In genomic region chr9:84988621-84989020, GRCh38 we compare ENCODE assay signal across 29 cellular contexts.
"Had no signal": no experiment of that assay in that cellular context is flagged by ENCODE, and none has a peak within 500 bp of the region (broad histone marks: within the 10 kb centered on the region; RNA-seq: fewer than 3 reads in every experiment).

No MANE protein-coding gene starts in this region.

- H3K27me3 ChIP-seq: ascending aorta, Peyer's patch, SJSA1 had no signal

- H3K27ac Mint-ChIP-seq: activated CD4-positive, alpha-beta T cell treated with anti-CD3 and anti-CD28 coated beads, Interleukin-2, amount 10 ng/mL, durations not matched to agents 24 days and 14 days; activated naive CD4-positive, alpha-beta T cell treated with anti-CD3 and anti-CD28 coated beads for 36 hours; activated naive CD8-positive, alpha-beta T cell; activated naive CD8-positive, alpha-beta T cell treated with anti-CD3 and anti-CD28 coated beads, Interleukin-2, amount 50 U/mL, for 24 hours; activated T-helper 1 cell treated with anti-CD3 and anti-CD28 coated beads, Interleukin-12 subunit alpha, Interleukin-12 subunit beta, Interleukin-2, Interleukin-4 antibody, amounts not matched to agents 30 ng/mL and 10 ng/mL and 1 ng/mL, durations not matched to agents 14 hours and 24 hours and 36 hours; IgD-negative memory B cell; T-helper 1 cell treated with Interleukin-12 subunit alpha and Interleukin-12 subunit beta and Interleukin-4 antibody, amounts not matched to agents 30 μg/mL and 1 μg/mL, for 36 hours; T-helper 2 cell treated with Interferon-gamma antibody and Interleukin-4, amounts not matched to agents 5 μg/mL and 100 μg/mL, for 36 hours had no signal

- H3K4me3 ChIP-seq: ascending aorta, Peyer's patch, SJSA1 had no signal

- H3K4me1 ChIP-seq: ascending aorta, Peyer's patch, SJSA1 had no signal

- H3K27me3 Mint-ChIP-seq: activated CD4-positive, alpha-beta T cell treated with anti-CD3 and anti-CD28 coated beads, Interleukin-2, amount 10 ng/mL, durations not matched to agents 24 days and 14 days had no signal

- H3K4me3 Mint-ChIP-seq: activated CD4-positive, alpha-beta T cell treated with anti-CD3 and anti-CD28 coated beads, Interleukin-2, amount 10 ng/mL, durations not matched to agents 24 days and 14 days; activated naive CD4-positive, alpha-beta T cell treated with anti-CD3 and anti-CD28 coated beads for 36 hours; activated naive CD8-positive, alpha-beta T cell; activated naive CD8-positive, alpha-beta T cell treated with anti-CD3 and anti-CD28 coated beads, Interleukin-2, amount 50 U/mL, for 24 hours; activated T-cell treated with anti-CD3 and anti-CD28 coated beads, Interleukin-2, amount 50 U/mL, for 4 hours; activated T-helper 1 cell treated with anti-CD3 and anti-CD28 coated beads, Interleukin-12 subunit alpha, Interleukin-12 subunit beta, Interleukin-2, Interleukin-4 antibody, amounts not matched to agents 30 ng/mL and 10 ng/mL and 1 ng/mL, durations not matched to agents 14 hours and 24 hours and 36 hours; IgD-negative memory B cell; T-helper 1 cell treated with Interleukin-12 subunit alpha and Interleukin-12 subunit beta and Interleukin-4 antibody, amounts not matched to agents 30 μg/mL and 1 μg/mL, for 36 hours; T-helper 2 cell treated with Interferon-gamma antibody and Interleukin-4, amounts not matched to agents 5 μg/mL and 100 μg/mL, for 36 hours had no signal

- ATAC-seq: activated naive CD8-positive, alpha-beta T cell treated with anti-CD3 and anti-CD28 coated beads, Interleukin-2, amount 50 U/mL, for 24 hours; activated T-cell treated with anti-CD3 and anti-CD28 coated beads, Interleukin-2, amount 50 U/mL, for 4 hours; PC-3 had no signal

- H3K9me3 ChIP-seq: ascending aorta, Peyer's patch, SJSA1, SK-N-SH had no signal

- H3K36me3 Mint-ChIP-seq: activated naive CD8-positive, alpha-beta T cell; IgD-negative memory B cell had no signal

- H3K9me3 Mint-ChIP-seq: activated CD4-positive, alpha-beta T cell treated with anti-CD3 and anti-CD28 coated beads, Interleukin-2, amount 10 ng/mL, durations not matched to agents 24 days and 14 days; activated naive CD4-positive, alpha-beta T cell treated with anti-CD3 and anti-CD28 coated beads for 36 hours; activated naive CD8-positive, alpha-beta T cell treated with anti-CD3 and anti-CD28 coated beads, Interleukin-2, amount 50 U/mL, for 24 hours; activated T-cell treated with anti-CD3 and anti-CD28 coated beads, Interleukin-2, amount 50 U/mL, for 4 hours; activated T-helper 1 cell treated with anti-CD3 and anti-CD28 coated beads, Interleukin-12 subunit alpha, Interleukin-12 subunit beta, Interleukin-2, Interleukin-4 antibody, amounts not matched to agents 30 ng/mL and 10 ng/mL and 1 ng/mL, durations not matched to agents 14 hours and 24 hours and 36 hours; T-helper 1 cell treated with Interleukin-12 subunit alpha and Interleukin-12 subunit beta and Interleukin-4 antibody, amounts not matched to agents 30 μg/mL and 1 μg/mL, for 36 hours; T-helper 2 cell treated with Interferon-gamma antibody and Interleukin-4, amounts not matched to agents 5 μg/mL and 100 μg/mL, for 36 hours had no signal

- H3K27ac ChIP-seq: ascending aorta, Peyer's patch, SJSA1 had no signal

- H3K4me1 Mint-ChIP-seq: activated CD4-positive, alpha-beta T cell treated with anti-CD3 and anti-CD28 coated beads, Interleukin-2, amount 10 ng/mL, durations not matched to agents 24 days and 14 days; activated naive CD8-positive, alpha-beta T cell treated with anti-CD3 and anti-CD28 coated beads, Interleukin-2, amount 50 U/mL, for 24 hours had no signal

- DNase-seq: activated CD4-positive, alpha-beta T cell treated with anti-CD3 and anti-CD28 coated beads, Interleukin-2, amount 10 ng/mL, durations not matched to agents 24 days and 14 days; activated CD4-positive, alpha-beta T cell treated with anti-CD3 and anti-CD28 coated beads, Interleukin-2, amount 50 U/mL, for 48 hours; activated CD8-positive, alpha-beta memory T cell treated with anti-CD3 and anti-CD28 coated beads, Interleukin-2, amount 50 U/mL, for 4 hours; activated gamma-delta T cell treated with Interleukin-2 at 50 U/mL for 16 hours; activated naive CD4-positive, alpha-beta T cell treated with anti-CD3 and anti-CD28 coated beads for 36 hours; activated naive CD8-positive, alpha-beta T cell treated with anti-CD3 and anti-CD28 coated beads, Interleukin-2, amount 50 U/mL, for 24 hours; activated T-cell treated with anti-CD3 and anti-CD28 coated beads for 4 hours; activated T-cell treated with anti-CD3 and anti-CD28 coated beads, Interleukin-2, amount 50 U/mL, for 4 hours; Karpas-422; KBM-7; NCI-H1105; NCI-H1417 treated with DMSO at 0.1 percent for 48 hours; NCI-H187 treated with DMSO at 0.1 percent for 48 hours; NCI-H2081; NCI-H226; NCI-H446 treated with DMSO at 0.1 percent for 48 hours; NCI-H524; PC-3; Peyer's patch; RPMI8226; SHP77 treated with DMSO at 0.1 percent for 48 hours; SK-N-SH had no signal

- H3K36me3 ChIP-seq: ascending aorta, Peyer's patch, SJSA1 had no signal
